ENCODE assay signal across 8 cellular contexts in genomic region chr16:28873543-28874201, GRCh38. TPM values are rescaled to one million over a fixed set of nuclear protein-coding genes. Genes with fewer than 3 reads are reported as not detected.
DNase-seq lines count a peak whose midpoint lies in the region; ATAC-seq and TF ChIP-seq lines count a peak whose summit lies in the region.

No MANE protein-coding gene starts in this region.

- TF ChIP-seq CTCF in AG04449 (IDR thresholded peaks at IDR 0.05; ENCODE audit: insufficient read depth, low read length, missing control alignments) (peak; percentile 61), HEK293 (tag by site-specific recombination; IDR thresholded peaks at IDR 0.05) (peak; percentile 78), prostate gland (IDR thresholded peaks at IDR 0.05) (peak in 3 of 4 experiments; percentile 36 to 56 (median 52))

- no peak overlapping the region for H3K27ac Mint-ChIP-seq in activated CD4-positive, alpha-beta T cell treated with anti-CD3 and anti-CD28 coated beads, Interleukin-2, amount 10 ng/mL, durations not matched to agents 24 days and 14 days

- H3K4me1 Mint-ChIP-seq in activated CD4-positive, alpha-beta T cell treated with anti-CD3 and anti-CD28 coated beads, Interleukin-2, amount 10 ng/mL, durations not matched to agents 24 days and 14 days = peaks cover 4% of the 10 kb centered on the region

- H3K36me3 ChIP-seq in HEK293 (ENCODE audit: control insufficient read depth in 2 of 2, insufficient read depth in 1 of 2, low read length in 2 of 2) (peaks cover 14 to 57% of the 10 kb centered on the region in 2 experiments; a peak in 2 of 3 replicates), prostate gland (peaks cover 4 to 5% of the 10 kb centered on the region in 2 donors)
- peaks cover 31% of the 10 kb centered on the region for H3K36me3 ChIP-seq in effector memory CD4-positive, alpha-beta T cell (ENCODE audit: control insufficient read depth, insufficient read depth, low read length)

- CTCF ChIA-PET in AG04449 (lab: Yijun Ruan, JAX) (interaction anchor here (0.7 to 3.4 kb wide), 7 partner anchors 9 to 71 kb away, joined by 3 to 27 read pairs (median 5); partner anchors contain the start of gene SH2B1), HEK293 (lab: Yijun Ruan, JAX) (interaction anchor here (0.5 to 3.4 kb wide), 10 partner anchors 9 to 102 kb away, joined by 3 to 19 read pairs (median 3); partner anchors contain the start of genes RABEP2 and SH2B1)

- H3K4me1 ChIP-seq in HEK293 (ENCODE audit: control insufficient read depth, insufficient read depth, low read length) (peaks cover 2% of the 10 kb centered on the region), prostate gland (replicated peaks) (no peaks in the 10 kb centered on the region)
- H3K4me1 ChIP-seq in effector memory CD4-positive, alpha-beta T cell (ENCODE audit: control insufficient read depth, insufficient read depth, low read length, poor library complexity, severe bottlenecking) = no peaks in the 10 kb centered on the region

- no peak for TF ChIP-seq POLR2A in prostate gland (IDR thresholded peaks at IDR 0.05)

- H3K9me3 Mint-ChIP-seq in activated CD4-positive, alpha-beta T cell treated with anti-CD3 and anti-CD28 coated beads, Interleukin-2, amount 10 ng/mL, durations not matched to agents 24 days and 14 days = no peaks in the 10 kb centered on the region

- H3K27me3 Mint-ChIP-seq in activated CD4-positive, alpha-beta T cell treated with anti-CD3 and anti-CD28 coated beads, Interleukin-2, amount 10 ng/mL, durations not matched to agents 24 days and 14 days = no peaks in the 10 kb centered on the region

- H3K9me3 ChIP-seq in HEK293 (ENCODE audit: control insufficient read depth, insufficient read depth, low read depth, low read length) (no peaks in the 10 kb centered on the region), prostate gland (no peaks in the 10 kb centered on the region)
- H3K9me3 ChIP-seq in effector memory CD4-positive, alpha-beta T cell (ENCODE audit: control insufficient read depth, low read length) = no peaks in the 10 kb centered on the region

- no peak overlapping the region for H3K4me3 Mint-ChIP-seq in activated CD4-positive, alpha-beta T cell treated with anti-CD3 and anti-CD28 coated beads, Interleukin-2, amount 10 ng/mL, durations not matched to agents 24 days and 14 days

- H3K36me3 Mint-ChIP-seq in activated CD4-positive, alpha-beta T cell treated with anti-CD3 and anti-CD28 coated beads, Interleukin-2, amount 10 ng/mL, durations not matched to agents 24 days and 14 days (ENCODE audit: low read depth) = peaks cover 26% of the 10 kb centered on the region

- no peak for ATAC-seq in GM21360 (IDR thresholded peaks at IDR 0.05; ENCODE audit: unreplicated experiment)
- ATAC-seq in HG03354 (IDR thresholded peaks at IDR 0.05; ENCODE audit: poor library complexity, severe bottlenecking, unreplicated experiment) = no peak
- no peak for ATAC-seq in HG02610 (IDR thresholded peaks at IDR 0.05; ENCODE audit: unreplicated experiment)

- H3K27me3 ChIP-seq in effector memory CD4-positive, alpha-beta T cell (replicated peaks; ENCODE audit: control insufficient read depth, insufficient read depth, low read length, poor library complexity, severe bottlenecking) = no peaks in the 10 kb centered on the region
- H3K27me3 ChIP-seq in prostate gland (replicated peaks; ENCODE audit: insufficient read depth) = no peaks in the 10 kb centered on the region

- intact Hi-C loops in activated CD4-positive, alpha-beta T cell treated with anti-CD3 and anti-CD28 coated beads, Interleukin-2, amount 10 ng/mL, durations not matched to agents 24 days and 14 days (cut with micrococcal nuclease) = no loop called here
- intact Hi-C loops in prostate gland (cut with DNase I) = no loop called here

- POLR2A ChIA-PET in AG04449 (lab: Yijun Ruan, JAX) = no interaction called here
- POLR2A ChIA-PET in HEK293 (lab: Yijun Ruan, JAX) = interaction anchor here (1.6 kb wide), 1 partner anchor 10 kb away, joined by 8 read pairs; the partner anchor contains the start of gene SH2B1

- WGBS in prostate gland = 89% methylated on average over 18 of the region's 18 CpGs

- no peak overlapping the region for H3K27ac ChIP-seq in HEK293 (ENCODE audit: extremely low read depth, low read depth, low read length)
- no peak overlapping the region for H3K27ac ChIP-seq in effector memory CD4-positive, alpha-beta T cell (ENCODE audit: insufficient read depth, low read length, poor library complexity, severe bottlenecking)
- H3K27ac ChIP-seq in prostate gland = no peak overlapping the region

- H3K4me3 ChIP-seq in AG04449 (ENCODE audit: low read depth, low read length) (no peak overlapping the region), HEK293 (ENCODE audit: low read depth, low read length) (no peak overlapping the region), prostate gland (no peak overlapping the region)
- H3K4me3 ChIP-seq in effector memory CD4-positive, alpha-beta T cell (ENCODE audit: insufficient read depth, low read depth, low read length, poor library complexity, severe bottlenecking) = no peak overlapping the region

- DNase-seq in AG04449 (ENCODE audit: low read depth, low spot score) = no peak
- DNase-seq in activated CD4-positive, alpha-beta T cell treated with anti-CD3 and anti-CD28 coated beads, Interleukin-2, amount 10 ng/mL, durations not matched to agents 24 days and 14 days = peak; percentile 88
- peak; percentile 35 to 38 (median 38) for DNase-seq in effector memory CD4-positive, alpha-beta T cell
- no peak for DNase-seq in prostate gland (ENCODE audit: low spot score)

TF ChIP-seq in HEK293, 187 proteins besides CTCF, POLR2A, EP300 and RAD21:
- TF ChIP-seq PRDM10 (tag by site-specific recombination; IDR thresholded peaks at IDR 0.05) (peak; percentile 56), ZNF341 (tag by site-specific recombination; IDR thresholded peaks at IDR 0.05; ENCODE audit: low read depth) (peak; percentile 35; the same call in 1 of the 2 replicates), KLF1 (tag by site-specific recombination; IDR thresholded peaks at IDR 0.05) (0 out of 2 replicates have a peak, but pooled peaks have one; percentile 33), ZNF843 (tag by site-specific recombination; IDR thresholded peaks at IDR 0.05) (no peak), ZNF624 (tag by site-specific recombination; IDR thresholded peaks at IDR 0.05) (no peak), PATZ1 (tag by site-specific recombination; IDR thresholded peaks at IDR 0.05) (peak; percentile 63)

RNA-seq across cellular contexts. Expression of gene ATP2A1, which starts 4.6 kb away (rescaled TPM):
- total RNA-seq in activated CD4-positive, alpha-beta T cell treated with anti-CD3 and anti-CD28 coated beads, Interleukin-2, amount 10 ng/mL, durations not matched to agents 24 days and 14 days = 1.8 and 2.4 TPM in 2 replicates
- total RNA-seq in prostate gland = 1 to 10 TPM; 1.5 to 3.1 TPM

RNA-seq across cellular contexts. Expression of gene SH2B1, which starts 10.0 kb away (rescaled TPM):
- 49.7 and 51.7 TPM in 2 replicates for total RNA-seq in activated CD4-positive, alpha-beta T cell treated with anti-CD3 and anti-CD28 coated beads, Interleukin-2, amount 10 ng/mL, durations not matched to agents 24 days and 14 days
- total RNA-seq in prostate gland = 10 to 100 TPM; 51.6 to 84.2 TPM

RNA-seq across cellular contexts. Expression of gene TUFM, which starts 27.5 kb away (rescaled TPM):
- total RNA-seq in activated CD4-positive, alpha-beta T cell treated with anti-CD3 and anti-CD28 coated beads, Interleukin-2, amount 10 ng/mL, durations not matched to agents 24 days and 14 days = 276 and 279 TPM in 2 replicates
- total RNA-seq in prostate gland = 100 to 1,000 TPM; 114 to 151 TPM

RNA-seq across cellular contexts. Expression of gene ATXN2L, which starts 50.9 kb away (rescaled TPM):
- 299 and 321 TPM in 2 replicates for total RNA-seq in activated CD4-positive, alpha-beta T cell treated with anti-CD3 and anti-CD28 coated beads, Interleukin-2, amount 10 ng/mL, durations not matched to agents 24 days and 14 days
- total RNA-seq in prostate gland = 100 to 1,000 TPM in 1 of 2 donors, 10 to 100 TPM in 1; 83.4 to 151 TPM

RNA-seq across cellular contexts. Expression of gene RABEP2, which starts 51.4 kb away (rescaled TPM):
- total RNA-seq in activated CD4-positive, alpha-beta T cell treated with anti-CD3 and anti-CD28 coated beads, Interleukin-2, amount 10 ng/mL, durations not matched to agents 24 days and 14 days = 20.5 and 23.7 TPM in 2 replicates
- 100 to 1,000 TPM; 128 to 139 TPM for total RNA-seq in prostate gland

Comparison
In these comparisons a context has a peak if more than half of its experiments do, and no peak if none do; other contexts are left out.
1. DNase-seq: peak in activated CD4-positive, alpha-beta T cell treated with anti-CD3 and anti-CD28 coated beads, Interleukin-2, amount 10 ng/mL, durations not matched to agents 24 days and 14 days (single experiment) and effector memory CD4-positive, alpha-beta T cell (3 of 3); none in AG04449 (single experiment) and prostate gland (single experiment).
2. Peak in every context shown above with its lines, with median percentiles within 50 percentile points of each other: CTCF ChIP-seq.